ENCODE assay signal across 22 cellular contexts in the genomic region with DNA sequence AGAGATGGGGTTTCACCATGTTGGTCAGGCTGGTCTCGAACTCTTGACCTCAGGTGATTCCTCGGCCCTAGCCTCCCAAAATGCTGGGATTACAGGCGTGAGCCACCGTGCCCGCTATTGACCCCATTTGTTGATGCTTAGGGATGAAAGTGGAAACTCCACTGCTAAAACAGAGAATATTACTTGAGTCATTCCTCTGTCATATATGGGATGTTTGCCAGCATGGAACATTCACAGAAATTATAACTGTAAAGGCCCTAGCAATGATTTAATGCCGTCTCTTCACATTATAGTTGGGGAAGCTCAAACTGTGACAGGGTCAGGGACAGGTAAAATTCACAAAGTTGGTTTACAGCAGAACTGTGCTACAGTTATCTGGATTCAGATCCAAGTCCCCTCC.
"Had no signal": no experiment of that assay in that cellular context is flagged by ENCODE, and none has a peak within 500 bp of the region (broad histone marks: within the 10 kb centered on the region; RNA-seq: fewer than 3 reads in every experiment).

No MANE protein-coding gene starts in this region.

- DNase-seq: activated CD4-positive, alpha-beta T cell treated with anti-CD3 and anti-CD28 coated beads, Interleukin-2, amount 10 ng/mL, durations not matched to agents 24 days and 14 days; activated CD4-positive, CD25-positive, alpha-beta regulatory T cell; activated CD8-positive, alpha-beta memory T cell treated with anti-CD3 and anti-CD28 coated beads, Interleukin-2, amount 50 U/mL, for 48 hours; activated gamma-delta T cell; activated T-cell treated with anti-CD3 and anti-CD28 coated beads, Interleukin-2, amount 50 U/mL, for 72 hours; amniotic stem cell; body of pancreas; cortex of kidney; effector CD4-positive, alpha-beta T cell; gastrocnemius medialis; heart left ventricle; islet precursor cell; midbrain; pancreas; stimulated activated CD4-positive, alpha-beta T cell treated with anti-CD3 and anti-CD28 coated beads, Interleukin-12 subunit alpha, Interleukin-12 subunit beta, amount 100 ng/mL, for 4 hours; stimulated activated CD4-positive, alpha-beta T cell treated with anti-CD3 and anti-CD28 coated beads, Interleukin-2, amount 100 ng/mL, for 24 hours; T-helper 2 cell had no signal

- FAIRE-seq: pancreas, TTC549 had no signal

- H3K27ac ChIP-seq: body of pancreas, gastrocnemius medialis, heart left ventricle, pancreas, thoracic aorta had no signal

- H3K4me1 ChIP-seq: body of pancreas, gastrocnemius medialis, heart left ventricle, pancreas had no signal

- H3K36me3 ChIP-seq: gastrocnemius medialis, heart left ventricle, pancreas, thoracic aorta had no signal

- H3K27me3 ChIP-seq: body of pancreas, gastrocnemius medialis, heart left ventricle had no signal

- ATAC-seq: activated naive CD4-positive, alpha-beta T cell treated with anti-CD3 and anti-CD28 coated beads, Interleukin-2, amount 50 U/mL, for 72 hours; activated T-cell treated with anti-CD3 and anti-CD28 coated beads, Interleukin-2, amount 50 U/mL, for 72 hours; body of pancreas; gastrocnemius medialis; heart left ventricle; pancreas; stimulated activated effector memory CD8-positive, alpha-beta T cell treated with anti-CD3 and anti-CD28 coated beads, Interleukin-12 subunit alpha, Interleukin-12 subunit beta, amount 100 ng/mL, for 72 hours had no signal

- H3K9me3 ChIP-seq: body of pancreas, gastrocnemius medialis, heart left ventricle, pancreas, thoracic aorta had no signal

- H3K4me3 ChIP-seq: body of pancreas, gastrocnemius medialis, heart left ventricle, lung, pancreas, thoracic aorta had no signal
